Comparison of ENCODE assay signal across 8 cellular contexts in the genomic region with DNA sequence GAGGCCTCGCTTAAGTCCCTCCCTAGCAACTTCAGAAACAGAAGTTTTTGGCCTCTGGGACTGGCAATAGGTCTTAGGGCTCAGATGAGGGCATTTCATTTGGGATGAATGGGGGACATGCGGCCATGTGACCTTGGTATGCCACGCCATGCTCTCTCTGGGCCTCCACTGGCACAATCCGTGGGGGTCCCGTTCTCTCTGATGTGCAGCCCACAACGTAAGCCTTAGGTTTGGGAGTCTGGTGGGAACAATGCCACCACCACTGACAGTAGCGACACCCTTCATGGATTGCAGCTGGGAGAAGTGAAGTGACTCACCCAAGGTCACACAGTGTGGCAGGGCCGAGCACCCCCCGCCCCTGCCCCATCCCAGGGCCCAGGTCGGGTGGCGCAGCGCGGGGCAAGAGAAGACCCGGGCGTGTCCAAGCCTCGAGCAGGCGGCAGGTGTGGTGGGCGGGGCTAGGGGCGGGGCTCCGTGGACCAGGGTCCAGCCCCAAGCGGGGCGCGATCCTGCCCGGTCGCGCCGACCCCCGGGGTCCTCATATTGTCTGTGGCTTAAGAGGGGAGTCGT. TPM values are rescaled to one million over a fixed set of nuclear protein-coding genes. Genes with fewer than 3 reads are reported as not detected.
DNase-seq lines count a peak whose midpoint lies in the region; ATAC-seq lines count a peak whose summit lies in the region.

No MANE protein-coding gene starts in this region.

- peak in 2 of 5 donors; percentile 9 to 59 for DNase-seq in CD4-positive, alpha-beta memory T cell
- DNase-seq in NCI-H69 (lab: John Stamatoyannopoulos, UW) (peak; percentile 48), left lobe of liver (ENCODE audit: low spot score) (peak; percentile 90), NCI-H1105 treated with DMSO at 0.1 percent for 48 hours (lab: John Stamatoyannopoulos, UW) (no peak), NCI-H524 treated with DMSO at 0.1 percent for 48 hours (lab: John Stamatoyannopoulos, UW) (no peak)
- peak; percentile 51 for DNase-seq in stimulated activated naive CD8-positive, alpha-beta T cell treated with anti-CD3 and anti-CD28 coated beads, Interleukin-15, Interleukin-2, amounts not matched to agents 100 U/mL and 50 U/mL, for 24 hours

- peaks cover 0 to 10% of the 10 kb centered on the region in 2 donors for H3K36me3 Mint-ChIP-seq in CD4-positive, alpha-beta memory T cell

- ATAC-seq in left lobe of liver (peak; percentile 46), HG03196 (IDR thresholded peaks at IDR 0.05; ENCODE audit: unreplicated experiment) (no peak)
- ATAC-seq in stimulated activated naive CD8-positive, alpha-beta T cell treated with anti-CD3 and anti-CD28 coated beads, Interleukin-15, Interleukin-2, amounts not matched to agents 100 U/mL and 50 U/mL, for 24 hours = no peak

- H3K36me3 ChIP-seq in CD4-positive, alpha-beta memory T cell (ENCODE audit: insufficient read depth, low read length) = peaks cover 3% of the 10 kb centered on the region

- CTCF ChIA-PET in CD4-positive, alpha-beta memory T cell (lab: Charles Lee; ENCODE audit: partially characterized antibody) = interaction anchor here (1.1 to 14.2 kb wide), 6 partner anchors 10 to 385 kb away, joined by 3 to 330 read pairs (median 5); no protein-coding TSS in a partner anchor

- H3K4me1 Mint-ChIP-seq in CD4-positive, alpha-beta memory T cell = peaks cover 7 to 37% (median 23%) of the 10 kb centered on the region in 4 donors

- H3K9me3 Mint-ChIP-seq in CD4-positive, alpha-beta memory T cell = peaks cover 0 to 2% (median 0%) of the 10 kb centered on the region in 8 donors

- H3K27me3 Mint-ChIP-seq in CD4-positive, alpha-beta memory T cell = peaks cover 8 to 11% of the 10 kb centered on the region in 2 donors

- peak overlapping the region; percentile 10 to 75 (median 36) for H3K27ac Mint-ChIP-seq in CD4-positive, alpha-beta memory T cell

- H3K4me3 Mint-ChIP-seq in CD4-positive, alpha-beta memory T cell = peak overlapping the region; percentile 38 to 68 (median 58)

- no peaks in the 10 kb centered on the region for H3K9me3 ChIP-seq in CD4-positive, alpha-beta memory T cell (ENCODE audit: control insufficient read depth in 1 of 2, low read length in 2 of 2)

- WGBS in adipose tissue, 3 donors = 26 to 43% (median 41%) methylated on average over 26 to 29 of the region's 29 CpGs

- intact Hi-C loops in CD4-positive, alpha-beta memory T cell (cut with micrococcal nuclease) = loop anchor here (1.0 to 5.0 kb wide), 5 partner anchors 198 to 448 kb away; partner anchors contain the start of gene PTPN1

- H3K27ac ChIP-seq in CD4-positive, alpha-beta memory T cell (ENCODE audit: low read depth, low read length) = peak overlapping the region; percentile 49
- H3K27ac ChIP-seq in adipose tissue (ENCODE audit: low read depth, low read length) = peak overlapping the region; percentile 7

- H3K4me3 ChIP-seq in CD4-positive, alpha-beta memory T cell (ENCODE audit: low read length in 2 of 2) = peak overlapping the region in 1 of 2 donors; percentile 76

- peaks cover 29% of the 10 kb centered on the region for H3K4me1 ChIP-seq in CD4-positive, alpha-beta memory T cell (ENCODE audit: insufficient read depth, low read length)

- H3K27me3 ChIP-seq in CD4-positive, alpha-beta memory T cell (ENCODE audit: insufficient read depth, low read length) = no peaks in the 10 kb centered on the region

- POLR2A ChIA-PET in CD4-positive, alpha-beta memory T cell (lab: Charles Lee; ENCODE audit: partially characterized antibody) = interaction anchor here (0.5 to 4.4 kb wide), 6 partner anchors 77 to 326 kb away, joined by 3 to 23 read pairs (median 10); partner anchors contain the start of genes PTPN1 and UBE2V1

RNA-seq across cellular contexts. Expression of gene CEBPB, which starts 0.9 kb away (rescaled TPM):
- total RNA-seq in CD4-positive, alpha-beta memory T cell = 10 to 100 TPM; 32.7 to 34.3 TPM
- polyA plus RNA-seq in CD4-positive, alpha-beta memory T cell = 10 to 100 TPM; 12.8 to 23.5 TPM
- 100 to 1,000 TPM in 1 of 3 donors, 10 to 100 TPM in 2; 25.1 to 214 (median 72.9) TPM for polyA plus RNA-seq in adipose tissue
- 215 TPM for total RNA-seq in left lobe of liver

RNA-seq across cellular contexts. Expression of gene PEDS1, which starts 36.2 kb away (rescaled TPM):
- total RNA-seq in CD4-positive, alpha-beta memory T cell = 10 to 100 TPM; 16.8 TPM
- 10 to 100 TPM; 14.7 to 25.1 TPM for polyA plus RNA-seq in CD4-positive, alpha-beta memory T cell
- polyA plus RNA-seq in adipose tissue = 10 to 100 TPM; 10.6 to 53.5 (median 21.8) TPM
- 9.1 TPM for total RNA-seq in left lobe of liver

Comparison
In these comparisons a context has a peak if more than half of its experiments do, and no peak if none do; other contexts are left out.
1. DNase-seq: peak in NCI-H69 (single experiment), left lobe of liver (single experiment) and stimulated activated naive CD8-positive, alpha-beta T cell treated with anti-CD3 and anti-CD28 coated beads, Interleukin-15, Interleukin-2, amounts not matched to agents 100 U/mL and 50 U/mL, for 24 hours (single experiment); none in NCI-H1105 treated with DMSO at 0.1 percent for 48 hours (single experiment) and NCI-H524 treated with DMSO at 0.1 percent for 48 hours (single experiment).